25 cellular contexts compared by ENCODE assay signal in the genomic region with DNA sequence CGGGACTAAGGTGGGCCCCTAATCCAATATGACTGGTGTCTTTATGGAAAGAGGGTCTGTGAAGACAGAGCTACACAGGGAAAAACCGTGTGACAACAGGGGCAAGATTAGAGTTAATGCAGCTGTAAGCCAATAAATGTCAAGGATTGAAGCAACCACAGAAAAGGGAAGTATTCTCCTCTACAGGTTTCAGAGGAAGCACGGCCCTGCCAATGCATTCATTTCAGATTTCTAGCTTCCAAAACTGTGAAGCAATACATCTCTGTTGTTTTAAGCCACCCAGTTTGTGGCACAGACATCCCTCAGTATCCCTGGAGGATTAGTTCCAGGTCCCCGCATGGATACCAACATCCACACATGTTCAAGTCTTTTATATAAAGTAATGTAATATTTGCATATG. TPM values are rescaled to one million over a fixed set of nuclear protein-coding genes. Genes with fewer than 3 reads are reported as not detected.
DNase-seq lines count a peak whose midpoint lies in the region; ATAC-seq and TF ChIP-seq lines count a peak whose summit lies in the region.
"Had no signal": no experiment of that assay in that cellular context is flagged by ENCODE, and none has a peak within 500 bp of the region (broad histone marks: within the 10 kb centered on the region; RNA-seq: fewer than 3 reads in every experiment).

No MANE protein-coding gene starts in this region.

- POLR2A ChIA-PET in activated naive CD8-positive, alpha-beta T cell treated with anti-CD3 and anti-CD28 coated beads, Interleukin-2, amount 10 ng/mL, durations not matched to agents 7 days and 5 days (lab: Charles Lee) = no interaction called here

- no peaks in the 10 kb centered on the region for H3K36me3 ChIP-seq in tibial nerve
- H3K36me3 ChIP-seq: adrenal gland, breast epithelium, thoracic aorta had no signal

- peaks cover 29% of the 10 kb centered on the region for H3K4me1 Mint-ChIP-seq in activated naive CD8-positive, alpha-beta T cell treated with anti-CD3 and anti-CD28 coated beads, Interleukin-2, amount 10 ng/mL, durations not matched to agents 7 days and 5 days
- H3K4me1 Mint-ChIP-seq in activated naive CD8-positive, alpha-beta T cell treated with anti-CD3 and anti-CD28 coated beads for 36 hours = peaks cover 18% of the 10 kb centered on the region
- H3K4me1 Mint-ChIP-seq in T-helper 2 cell treated with Interferon-gamma antibody and Interleukin-4, amounts not matched to agents 5 μg/mL and 100 μg/mL, for 36 hours (ENCODE audit: low read depth) = peaks cover 33% of the 10 kb centered on the region
- peaks cover 22 to 33% of the 10 kb centered on the region in 2 donors for H3K4me1 Mint-ChIP-seq in stimulated activated naive B cell treated with anti-CD40 and anti-IgM and Interleukin-4, amounts not matched to agents 10 μg/mL and 1 μg/mL and 100 μg/mL, for 72 hours
- H3K4me1 Mint-ChIP-seq: endodermal cell had no signal

- H3K27me3 Mint-ChIP-seq in activated naive CD8-positive, alpha-beta T cell treated with anti-CD3 and anti-CD28 coated beads, Interleukin-2, amount 10 ng/mL, durations not matched to agents 7 days and 5 days = peaks cover 4% of the 10 kb centered on the region
- H3K27me3 Mint-ChIP-seq in activated naive CD8-positive, alpha-beta T cell treated with anti-CD3 and anti-CD28 coated beads for 36 hours = no peaks in the 10 kb centered on the region
- peaks cover 10% of the 10 kb centered on the region for H3K27me3 Mint-ChIP-seq in T-helper 2 cell treated with Interferon-gamma antibody and Interleukin-4, amounts not matched to agents 5 μg/mL and 100 μg/mL, for 36 hours (ENCODE audit: low read depth)
- peaks cover 23 to 30% of the 10 kb centered on the region in 2 donors for H3K27me3 Mint-ChIP-seq in stimulated activated naive B cell treated with anti-CD40 and anti-IgM and Interleukin-4, amounts not matched to agents 10 μg/mL and 1 μg/mL and 100 μg/mL, for 72 hours
- H3K27me3 Mint-ChIP-seq: T-cell had no signal

- H3K27ac ChIP-seq in tibial nerve = no peak overlapping the region
- H3K27ac ChIP-seq: adrenal gland, C4-2B, coronary artery, HL-60, thoracic aorta had no signal

- no peaks in the 10 kb centered on the region for H3K9me3 ChIP-seq in tibial nerve
- H3K9me3 ChIP-seq: adrenal gland, breast epithelium, thoracic aorta had no signal

- H3K27ac Mint-ChIP-seq in activated naive CD8-positive, alpha-beta T cell treated with anti-CD3 and anti-CD28 coated beads, Interleukin-2, amount 10 ng/mL, durations not matched to agents 7 days and 5 days = peak overlapping the region; percentile 22
- no peak overlapping the region for H3K27ac Mint-ChIP-seq in activated naive CD8-positive, alpha-beta T cell treated with anti-CD3 and anti-CD28 coated beads for 36 hours
- peak overlapping the region; percentile 23 for H3K27ac Mint-ChIP-seq in T-helper 2 cell treated with Interferon-gamma antibody and Interleukin-4, amounts not matched to agents 5 μg/mL and 100 μg/mL, for 36 hours
- H3K27ac Mint-ChIP-seq in stimulated activated naive B cell treated with anti-CD40 and anti-IgM and Interleukin-4, amounts not matched to agents 10 μg/mL and 1 μg/mL and 100 μg/mL, for 72 hours = peak overlapping the region; percentile 78
- H3K27ac Mint-ChIP-seq: endodermal cell, nephron progenitor cell had no signal

- DNase-seq in activated naive CD8-positive, alpha-beta T cell treated with anti-CD3 and anti-CD28 coated beads, Interleukin-2, amount 10 ng/mL, durations not matched to agents 7 days and 5 days = no peak
- DNase-seq in activated naive CD8-positive, alpha-beta T cell treated with anti-CD3 and anti-CD28 coated beads for 36 hours = no peak
- DNase-seq in NAMALWA (ENCODE audit: low spot score) = peak; percentile 15
- DNase-seq in T-helper 2 cell treated with Interferon-gamma antibody and Interleukin-4, amounts not matched to agents 5 μg/mL and 100 μg/mL, for 36 hours (ENCODE audit: low spot score) = no peak
- peak; percentile 36 for DNase-seq in stimulated activated naive B cell treated with anti-CD40 and anti-IgM and Interleukin-4, amounts not matched to agents 10 μg/mL and 1 μg/mL and 100 μg/mL, for 72 hours
- no peak for DNase-seq in AML-193 (lab: John Stamatoyannopoulos, UW)
- DNase-seq in tibial nerve (ENCODE audit: low spot score in 2 of 2) = no peak
- DNase-seq: activated CD4-positive, alpha-beta T cell treated with anti-CD3 and anti-CD28 coated beads for 48 hours; adrenal gland; endodermal cell; glutamatergic neuron; left colon; NCI-H1694 treated with DMSO at 0.1 percent for 48 hours; NCI-H774; nephron progenitor cell; stimulated activated naive CD4-positive, alpha-beta T cell; T-cell had no signal

- no peak for ATAC-seq in activated naive CD8-positive, alpha-beta T cell treated with anti-CD3 and anti-CD28 coated beads, Interleukin-2, amount 10 ng/mL, durations not matched to agents 7 days and 5 days (ENCODE audit: low read depth)
- ATAC-seq in stimulated activated naive B cell treated with anti-CD40 and anti-IgM and Interleukin-4, amounts not matched to agents 10 μg/mL and 1 μg/mL and 100 μg/mL, for 72 hours (replicated peaks) = peak; percentile 89 to 90
- no peak for ATAC-seq in GM21423 (IDR thresholded peaks at IDR 0.05; ENCODE audit: unreplicated experiment)
- ATAC-seq: left colon, T-cell had no signal

- no peaks in the 10 kb centered on the region for H3K27me3 ChIP-seq in tibial nerve
- H3K27me3 ChIP-seq: adrenal gland, breast epithelium had no signal

- no peak overlapping the region for H3K4me3 Mint-ChIP-seq in activated naive CD8-positive, alpha-beta T cell treated with anti-CD3 and anti-CD28 coated beads, Interleukin-2, amount 10 ng/mL, durations not matched to agents 7 days and 5 days
- no peak overlapping the region for H3K4me3 Mint-ChIP-seq in activated naive CD8-positive, alpha-beta T cell treated with anti-CD3 and anti-CD28 coated beads for 36 hours
- no peak overlapping the region for H3K4me3 Mint-ChIP-seq in T-helper 2 cell treated with Interferon-gamma antibody and Interleukin-4, amounts not matched to agents 5 μg/mL and 100 μg/mL, for 36 hours
- H3K4me3 Mint-ChIP-seq in stimulated activated naive B cell treated with anti-CD40 and anti-IgM and Interleukin-4, amounts not matched to agents 10 μg/mL and 1 μg/mL and 100 μg/mL, for 72 hours = peak overlapping the region; percentile 5 to 68
- H3K4me3 Mint-ChIP-seq: endodermal cell, nephron progenitor cell had no signal

- no peaks in the 10 kb centered on the region for H3K4me1 ChIP-seq in tibial nerve
- H3K4me1 ChIP-seq: adrenal gland, breast epithelium had no signal

- peaks cover 4% of the 10 kb centered on the region for H3K9me3 Mint-ChIP-seq in activated naive CD8-positive, alpha-beta T cell treated with anti-CD3 and anti-CD28 coated beads, Interleukin-2, amount 10 ng/mL, durations not matched to agents 7 days and 5 days
- no peaks in the 10 kb centered on the region for H3K9me3 Mint-ChIP-seq in activated naive CD8-positive, alpha-beta T cell treated with anti-CD3 and anti-CD28 coated beads for 36 hours
- peaks cover 7% of the 10 kb centered on the region for H3K9me3 Mint-ChIP-seq in T-helper 2 cell treated with Interferon-gamma antibody and Interleukin-4, amounts not matched to agents 5 μg/mL and 100 μg/mL, for 36 hours
- peaks cover 0 to 4% of the 10 kb centered on the region in 2 donors for H3K9me3 Mint-ChIP-seq in stimulated activated naive B cell treated with anti-CD40 and anti-IgM and Interleukin-4, amounts not matched to agents 10 μg/mL and 1 μg/mL and 100 μg/mL, for 72 hours
- H3K9me3 Mint-ChIP-seq: endodermal cell, nephron progenitor cell had no signal

- TF ChIP-seq CTCF in tibial nerve (IDR thresholded peaks at IDR 0.05) = no peak

- H3K36me3 Mint-ChIP-seq in activated naive CD8-positive, alpha-beta T cell treated with anti-CD3 and anti-CD28 coated beads, Interleukin-2, amount 10 ng/mL, durations not matched to agents 7 days and 5 days = peaks cover 4% of the 10 kb centered on the region
- no peaks in the 10 kb centered on the region for H3K36me3 Mint-ChIP-seq in activated naive CD8-positive, alpha-beta T cell treated with anti-CD3 and anti-CD28 coated beads for 36 hours
- peaks cover 2% of the 10 kb centered on the region for H3K36me3 Mint-ChIP-seq in T-helper 2 cell treated with Interferon-gamma antibody and Interleukin-4, amounts not matched to agents 5 μg/mL and 100 μg/mL, for 36 hours (ENCODE audit: low read depth)
- peaks cover 3 to 4% of the 10 kb centered on the region in 2 donors for H3K36me3 Mint-ChIP-seq in stimulated activated naive B cell treated with anti-CD40 and anti-IgM and Interleukin-4, amounts not matched to agents 10 μg/mL and 1 μg/mL and 100 μg/mL, for 72 hours
- H3K36me3 Mint-ChIP-seq: T-cell had no signal

- H3K4me3 ChIP-seq in tibial nerve = no peak overlapping the region
- H3K4me3 ChIP-seq: adrenal gland, breast epithelium, coronary artery, thoracic aorta had no signal

- WGBS in tibial nerve, 2 donors = 39 to 62% methylated on average over 4 of the region's 4 CpGs

- no peak for TF ChIP-seq EP300 in tibial nerve (IDR thresholded peaks at IDR 0.05)

- no peak for TF ChIP-seq POLR2A in tibial nerve (IDR thresholded peaks at IDR 0.05)

RNA-seq across cellular contexts. Expression of a gene that starts 48.8 kb away (rescaled TPM):
- total RNA-seq in activated naive CD8-positive, alpha-beta T cell treated with anti-CD3 and anti-CD28 coated beads, Interleukin-2, amount 10 ng/mL, durations not matched to agents 7 days and 5 days = not detected
- not detected for total RNA-seq in activated naive CD8-positive, alpha-beta T cell treated with anti-CD3 and anti-CD28 coated beads for 36 hours
- not detected for total RNA-seq in tibial nerve
- total RNA-seq: adrenal gland, breast epithelium, endodermal cell, fibroblast of lung, left colon, posterior vena cava, T-cell, thoracic aorta had no signal

Comparison
In these comparisons a context has a peak if more than half of its experiments do, and no peak if none do; other contexts are left out.
1. ATAC-seq: peak in stimulated activated naive B cell treated with anti-CD40 and anti-IgM and Interleukin-4, amounts not matched to agents 10 μg/mL and 1 μg/mL and 100 μg/mL, for 72 hours (2 of 2); none in activated naive CD8-positive, alpha-beta T cell treated with anti-CD3 and anti-CD28 coated beads, Interleukin-2, amount 10 ng/mL, durations not matched to agents 7 days and 5 days (single experiment) and GM21423 (single experiment).
2. DNase-seq: peak in NAMALWA (single experiment) and stimulated activated naive B cell treated with anti-CD40 and anti-IgM and Interleukin-4, amounts not matched to agents 10 μg/mL and 1 μg/mL and 100 μg/mL, for 72 hours (single experiment); none in activated naive CD8-positive, alpha-beta T cell treated with anti-CD3 and anti-CD28 coated beads, Interleukin-2, amount 10 ng/mL, durations not matched to agents 7 days and 5 days (single experiment), activated naive CD8-positive, alpha-beta T cell treated with anti-CD3 and anti-CD28 coated beads for 36 hours (single experiment), T-helper 2 cell treated with Interferon-gamma antibody and Interleukin-4, amounts not matched to agents 5 μg/mL and 100 μg/mL, for 36 hours (single experiment), AML-193 (0 of 2) and tibial nerve (0 of 2).
3. H3K4me3 Mint-ChIP-seq: peak in stimulated activated naive B cell treated with anti-CD40 and anti-IgM and Interleukin-4, amounts not matched to agents 10 μg/mL and 1 μg/mL and 100 μg/mL, for 72 hours (2 of 2); none in activated naive CD8-positive, alpha-beta T cell treated with anti-CD3 and anti-CD28 coated beads, Interleukin-2, amount 10 ng/mL, durations not matched to agents 7 days and 5 days (single experiment), activated naive CD8-positive, alpha-beta T cell treated with anti-CD3 and anti-CD28 coated beads for 36 hours (single experiment) and T-helper 2 cell treated with Interferon-gamma antibody and Interleukin-4, amounts not matched to agents 5 μg/mL and 100 μg/mL, for 36 hours (single experiment).